Comparison of ENCODE assay signal across 17 cellular contexts in the genomic region with DNA sequence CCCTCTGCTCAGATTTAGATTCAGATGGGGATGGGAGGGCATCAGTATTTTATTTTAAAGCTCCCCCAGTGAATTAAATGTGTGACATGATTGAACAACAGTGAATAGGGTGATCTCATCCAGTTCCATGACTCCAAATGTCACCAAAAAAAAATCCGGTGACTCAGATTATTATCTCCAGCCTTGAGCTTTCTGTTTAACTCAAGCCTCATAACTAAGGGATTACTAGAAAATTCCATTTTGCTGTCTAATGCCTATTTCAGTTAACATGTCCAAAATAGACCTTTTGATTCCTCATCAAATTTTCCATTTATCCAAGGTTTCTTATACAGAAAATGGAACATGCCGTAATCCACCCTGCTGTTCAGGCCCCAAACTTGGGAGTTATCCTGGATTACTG.
DNase-seq lines count a peak whose midpoint lies in the region; ATAC-seq and TF ChIP-seq lines count a peak whose summit lies in the region.
"Had no signal": no experiment of that assay in that cellular context is flagged by ENCODE, and none has a peak within 500 bp of the region (broad histone marks: within the 10 kb centered on the region; RNA-seq: fewer than 3 reads in every experiment).

No MANE protein-coding gene starts in this region.

- ATAC-seq in thoracic aorta (ENCODE audit: insufficient number of reproducible peaks, low FRiP score, low read depth), result peak; percentile 95
- ATAC-seq: upper lobe of right lung had no signal

- no TSS peak for BruUV-seq in PC-9 (replicated peaks; lab: Mats Ljungman, UMichigan)

- no peak overlapping the region for H3K4me2 ChIP-seq in PC-9
- H3K4me2 ChIP-seq: hepatocyte had no signal

- DNase-seq in GM04504 (ENCODE audit: low read depth) (peak; percentile 52), amniotic epithelial cell (ENCODE audit: low read depth) (peak; percentile 65), fibroblast of villous mesenchyme (ENCODE audit: low read depth) (peak; percentile 27), thoracic aorta (ENCODE audit: low spot score) (no peak), PC-9 (no peak), NCI-H1694 (lab: John Stamatoyannopoulos, UW) (no peak), D341Med (ENCODE audit: low spot score) (no peak), NCI-H774 (lab: John Stamatoyannopoulos, UW) (no peak)
- DNase-seq: endodermal cell; naive B cell; NCI-H1436 treated with DMSO at 0.1 percent for 48 hours; stimulated activated CD4-positive, alpha-beta T cell treated with anti-CD3 and anti-CD28 coated beads, Interleukin-2, amount 100 ng/mL, for 48 hours; SW 1271; upper lobe of right lung; WERI-Rb-1 had no signal

- POLR2A ChIA-PET in PC-9 (lab: Charles Lee; ENCODE audit: unreplicated experiment), result interaction anchor here (0.7 kb wide), 1 partner anchor 124 kb away, joined by 6 read pairs; no protein-coding TSS in a partner anchor

- no peaks in the 10 kb centered on the region for H3K9me2 ChIP-seq in PC-9 (ENCODE audit: insufficient read depth)

- H3K27ac ChIP-seq in thoracic aorta (peak overlapping the region; percentile 34 to 70), PC-9 (no peak overlapping the region)
- H3K27ac ChIP-seq: hepatocyte, upper lobe of right lung, WERI-Rb-1 had no signal

- H3K9me3 ChIP-seq in thoracic aorta (no peaks in the 10 kb centered on the region), PC-9 (ENCODE audit: insufficient read depth, low read depth) (no peaks in the 10 kb centered on the region)
- H3K9me3 ChIP-seq: upper lobe of right lung had no signal

- H3K79me2 ChIP-seq in PC-9 (ENCODE audit: low read depth), result no peaks in the 10 kb centered on the region
- H3K79me2 ChIP-seq: hepatocyte had no signal

- H3K4me1 ChIP-seq in thoracic aorta (ENCODE audit: control insufficient read depth in 1 of 2, low read depth in 2 of 2) (no peaks in the 10 kb centered on the region), PC-9 (replicated peaks; ENCODE audit: insufficient read depth) (no peaks in the 10 kb centered on the region)
- H3K4me1 ChIP-seq: upper lobe of right lung had no signal

- no peaks in the 10 kb centered on the region for H4K20me1 ChIP-seq in PC-9 (ENCODE audit: insufficient read depth)

- intact Hi-C loops in PC-9 (cut with micrococcal nuclease; ENCODE audit: unreplicated experiment), result no loop called here

- TF ChIP-seq CTCF in fibroblast of villous mesenchyme (IDR thresholded peaks at IDR 0.05; ENCODE audit: insufficient read depth, low read depth, low read length), result no peak
- TF ChIP-seq CTCF in thoracic aorta (IDR thresholded peaks at IDR 0.05), result no peak
- TF ChIP-seq CTCF in PC-9 (conservative IDR thresholded peaks at IDR 0.05), result no peak

- no peaks in the 10 kb centered on the region for H3F3A ChIP-seq in PC-9 (ENCODE audit: insufficient read depth, low read depth)

- H3K36me3 ChIP-seq in thoracic aorta (no peaks in the 10 kb centered on the region), PC-9 (ENCODE audit: low read depth) (no peaks in the 10 kb centered on the region)
- H3K36me3 ChIP-seq: cardiac muscle cell, upper lobe of right lung, WERI-Rb-1 had no signal

- no peaks in the 10 kb centered on the region for H3K27me3 ChIP-seq in thoracic aorta (replicated peaks; ENCODE audit: insufficient read depth)
- H3K27me3 ChIP-seq in PC-9 (ENCODE audit: insufficient read depth, low read depth), result no peaks in the 10 kb centered on the region
- H3K27me3 ChIP-seq: cardiac muscle cell, hepatocyte, upper lobe of right lung had no signal

- H3K4me3 ChIP-seq in fibroblast of villous mesenchyme (ENCODE audit: low read depth, low read length), result no peak overlapping the region
- no peak overlapping the region for H3K4me3 ChIP-seq in thoracic aorta
- no peak overlapping the region for H3K4me3 ChIP-seq in PC-9
- H3K4me3 ChIP-seq: cardiac muscle cell, hepatocyte, upper lobe of right lung had no signal

- CTCF ChIA-PET in PC-9 (lab: Charles Lee), result no interaction called here

- no peak overlapping the region for H2AFZ ChIP-seq in PC-9
- H2AFZ ChIP-seq: hepatocyte had no signal

Comparison
In these comparisons a context has a peak if more than half of its experiments do, and no peak if none do; other contexts are left out.
1. DNase-seq: peak in GM04504 (single experiment), amniotic epithelial cell (single experiment) and fibroblast of villous mesenchyme (single experiment); none in thoracic aorta (single experiment), PC-9 (0 of 2), NCI-H1694 (single experiment), D341Med (single experiment) and NCI-H774 (single experiment).